In genomic region chr17:42553161-42553818, GRCh38 we compare ENCODE assay signal across 8 cellular contexts. TPM values are rescaled to one million over a fixed set of nuclear protein-coding genes. Genes with fewer than 3 reads are reported as not detected.
DNase-seq lines count a peak whose midpoint lies in the region; FAIRE-seq and TF ChIP-seq lines count a peak whose summit lies in the region.

No MANE protein-coding gene starts in this region.

- H3K4me1 ChIP-seq in CD4-positive, alpha-beta memory T cell (ENCODE audit: insufficient read depth, low read length): peaks cover 24% of the 10 kb centered on the region
- peaks cover 9% of the 10 kb centered on the region for H3K4me1 ChIP-seq in NT2/D1 (ENCODE audit: insufficient read depth, insufficient read length)
- H3K4me1 ChIP-seq in endothelial cell of umbilical vein (ENCODE audit: control insufficient read depth, extremely low read depth, insufficient read depth, low read length): peaks cover 14% of the 10 kb centered on the region

- CTCF ChIA-PET in CD4-positive, alpha-beta memory T cell (lab: Charles Lee; ENCODE audit: partially characterized antibody): interaction anchor here (1.1 kb wide), 1 partner anchor 23 kb away, joined by 3 read pairs; no protein-coding TSS in a partner anchor
- CTCF ChIA-PET in endothelial cell of umbilical vein (lab: Charles Lee): interaction anchor here (1.0 to 1.7 kb wide), 4 partner anchors 17 to 331 kb away, joined by 3 to 11 read pairs (median 4); partner anchors contain the start of genes NAGLU and PSMC3IP

- no peak overlapping the region for H3K27ac ChIP-seq in CD4-positive, alpha-beta memory T cell (ENCODE audit: low read depth, low read length)
- no peak overlapping the region for H3K27ac ChIP-seq in endothelial cell of umbilical vein (ENCODE audit: insufficient read depth, low read depth, low read length)

- FAIRE-seq in endothelial cell of umbilical vein (lab: Jason Lieb, UNC): no peak

- peaks cover 12 to 51% (median 24%) of the 10 kb centered on the region in 4 donors for H3K4me1 Mint-ChIP-seq in CD4-positive, alpha-beta memory T cell
- peaks cover 24% of the 10 kb centered on the region for H3K4me1 Mint-ChIP-seq in osteocyte (ENCODE audit: unreplicated experiment)

- H3K36me3 ChIP-seq in CD4-positive, alpha-beta memory T cell (ENCODE audit: insufficient read depth, low read length): no peaks in the 10 kb centered on the region
- peaks cover 11% of the 10 kb centered on the region for H3K36me3 ChIP-seq in NT2/D1 (ENCODE audit: insufficient read depth, insufficient read length, low read length)
- no peaks in the 10 kb centered on the region for H3K36me3 ChIP-seq in endothelial cell of umbilical vein (ENCODE audit: control insufficient read depth in 2 of 2, extremely low read depth in 1 of 2, insufficient read depth in 2 of 2, low read length in 2 of 2)

- no peaks in the 10 kb centered on the region for H3K27me3 ChIP-seq in CD4-positive, alpha-beta memory T cell (ENCODE audit: insufficient read depth, low read length)
- H3K27me3 ChIP-seq in NT2/D1 (ENCODE audit: insufficient read depth, insufficient read length): no peaks in the 10 kb centered on the region
- no peaks in the 10 kb centered on the region for H3K27me3 ChIP-seq in endothelial cell of umbilical vein (ENCODE audit: control insufficient read depth in 2 of 2, insufficient read depth in 2 of 2, low read length in 2 of 2)

- H3K9me3 ChIP-seq in CD4-positive, alpha-beta memory T cell (ENCODE audit: control insufficient read depth in 1 of 2, low read length in 2 of 2): no peaks in the 10 kb centered on the region
- no peaks in the 10 kb centered on the region for H3K9me3 ChIP-seq in NT2/D1 (ENCODE audit: insufficient read depth, low read length)
- no peaks in the 10 kb centered on the region for H3K9me3 ChIP-seq in endothelial cell of umbilical vein (replicated peaks; ENCODE audit: control insufficient read depth, insufficient read depth, low read length)

- peak overlapping the region; percentile 86 for H3K9ac ChIP-seq in NT2/D1 (ENCODE audit: insufficient read length, low read depth)
- H3K9ac ChIP-seq in endothelial cell of umbilical vein (replicated peaks; ENCODE audit: extremely low read depth, insufficient read depth, low read length): no peak overlapping the region

- H2AFZ ChIP-seq in endothelial cell of umbilical vein (ENCODE audit: low read depth, low read length): no peak overlapping the region

- dilution Hi-C loops in endothelial cell of umbilical vein (cut with MboI; ENCODE audit: extremely low pct_ligation_motif_present, low sequenced_read_pairs): no loop called here

- peak overlapping the region; percentile 33 to 92 (median 91) for H3K4me3 Mint-ChIP-seq in CD4-positive, alpha-beta memory T cell
- H3K4me3 Mint-ChIP-seq in osteocyte (ENCODE audit: unreplicated experiment): peak overlapping the region; percentile 91

- intact Hi-C loops in CD4-positive, alpha-beta memory T cell (cut with micrococcal nuclease): no loop called here
- intact Hi-C loops in endothelial cell of umbilical vein (cut with micrococcal nuclease): no loop called here

- H3K4me3 ChIP-seq in CD4-positive, alpha-beta memory T cell (ENCODE audit: low read length in 2 of 2): peak overlapping the region in 1 of 2 donors; percentile 49
- H3K4me3 ChIP-seq in NT2/D1 (ENCODE audit: insufficient read length, low read depth) (no peak overlapping the region), endothelial cell of umbilical vein (replicated peaks in 1 of 3; ENCODE audit: insufficient read depth in 1 of 3, low read depth in 1 of 3, low read length in 3 of 3) (no peak overlapping the region)

- no peaks in the 10 kb centered on the region for H3K9me1 ChIP-seq in endothelial cell of umbilical vein (replicated peaks; ENCODE audit: control insufficient read depth, extremely low read depth, insufficient read depth, low read length)

- peak overlapping the region in 5 of 7 donors; percentile 70 to 94 (median 82) for H3K27ac Mint-ChIP-seq in CD4-positive, alpha-beta memory T cell
- peak overlapping the region; percentile 54 for H3K27ac Mint-ChIP-seq in osteocyte (ENCODE audit: unreplicated experiment)

- H3K27me3 Mint-ChIP-seq in CD4-positive, alpha-beta memory T cell: no peaks in the 10 kb centered on the region
- H3K27me3 Mint-ChIP-seq in osteocyte (ENCODE audit: unreplicated experiment): no peaks in the 10 kb centered on the region

- TF ChIP-seq CTCF in endothelial cell of umbilical vein (IDR thresholded peaks at IDR 0.05; ENCODE audit: extremely low read depth in 1 of 2, insufficient read depth in 1 of 2, low read depth in 1 of 2, low read length in 2 of 2): no peak
- no peak for TF ChIP-seq CTCF in osteocyte (IDR thresholded peaks at IDR 0.05)

- H3K9me3 Mint-ChIP-seq in CD4-positive, alpha-beta memory T cell: no peaks in the 10 kb centered on the region
- H3K9me3 Mint-ChIP-seq in osteocyte (ENCODE audit: unreplicated experiment): no peaks in the 10 kb centered on the region

- H3K36me3 Mint-ChIP-seq in CD4-positive, alpha-beta memory T cell: no peaks in the 10 kb centered on the region
- peaks cover 4% of the 10 kb centered on the region for H3K36me3 Mint-ChIP-seq in osteocyte (ENCODE audit: unreplicated experiment)

- H3K79me2 ChIP-seq in endothelial cell of umbilical vein (ENCODE audit: control insufficient read depth, insufficient read depth, low read length): peaks cover 17% of the 10 kb centered on the region

- DNase-seq in CD4-positive, alpha-beta memory T cell: no peak
- DNase-seq in NT2/D1 (ENCODE audit: low read depth, low spot score) (no peak), endothelial cell of umbilical vein (ENCODE audit: low read depth, low spot score) (no peak), osteocyte (ENCODE audit: extremely low spot score, unreplicated experiment) (no peak), anterior cingulate cortex (lab: John Stamatoyannopoulos, UW) (no peak), mucosa of gallbladder (ENCODE audit: low spot score) (no peak), SKM-1 treated with dmso at 0.1 percent for 144 hours (lab: John Stamatoyannopoulos, UW; ENCODE audit: unreplicated experiment) (no peak)
- no peak for DNase-seq in activated CD8-positive, alpha-beta memory T cell treated with anti-CD3 and anti-CD28 coated beads, Interleukin-2, amount 50 U/mL, for 48 hours

- no TSS peak for BruUV-seq in endothelial cell of umbilical vein (replicated peaks; lab: Mats Ljungman, UMichigan)

- no peaks in the 10 kb centered on the region for H4K20me1 ChIP-seq in endothelial cell of umbilical vein (replicated peaks; ENCODE audit: control insufficient read depth, extremely low read depth, insufficient read depth, low read length)

- POLR2A ChIA-PET in CD4-positive, alpha-beta memory T cell (lab: Charles Lee; ENCODE audit: partially characterized antibody): interaction anchor here (0.6 to 3.0 kb wide), 7 partner anchors 12 to 658 kb away, joined by 3 to 35 read pairs (median 8); partner anchors contain the start of genes MLX, NAGLU, PSMC3IP and VPS25
- POLR2A ChIA-PET in endothelial cell of umbilical vein (lab: Charles Lee): no interaction called here

- no peak for TF ChIP-seq POLR2A in endothelial cell of umbilical vein (IDR thresholded peaks at IDR 0.05; ENCODE audit: low read depth, low read length)

- peak overlapping the region; percentile 58 for H3K4me2 ChIP-seq in endothelial cell of umbilical vein (ENCODE audit: insufficient read depth, low read length)

RNA-seq across cellular contexts. Expression of gene HSD17B1, which starts 0.6 kb away (rescaled TPM):
- total RNA-seq in CD4-positive, alpha-beta memory T cell: 1 to 10 TPM; 1.2 TPM
- polyA plus RNA-seq in CD4-positive, alpha-beta memory T cell: under 1 TPM; 0.07 to 0.88 TPM
- total RNA-seq in endothelial cell of umbilical vein (0.62 and 1.0 TPM in 2 replicates), osteocyte (1.2 and 1.4 TPM in 2 replicates), mucosa of gallbladder (2.4 TPM)
- 0.22 and 0.41 TPM in 2 replicates for polyA plus RNA-seq in endothelial cell of umbilical vein
- polyA plus RNA-seq in endothelial cell of umbilical vein (2011; cell fraction: cytosol; rRNA removed): 0.05 and 0.20 TPM in 2 replicates
- 0.59 and 0.63 TPM in 2 replicates for polyA plus RNA-seq in endothelial cell of umbilical vein (2011; cell fraction: nucleus; rRNA removed)
- 1.0 and 1.2 TPM in 2 replicates for polyA plus RNA-seq in endothelial cell of umbilical vein (2012)
- 0.17 and 0.19 TPM in 2 replicates for polyA minus RNA-seq in endothelial cell of umbilical vein
- polyA minus RNA-seq in endothelial cell of umbilical vein (2011; cell fraction: cytosol; rRNA and poly(A)+ RNA removed): 1.0 TPM
- 0.43 and 0.77 TPM in 2 replicates for polyA minus RNA-seq in endothelial cell of umbilical vein (2011; cell fraction: nucleus; rRNA and poly(A)+ RNA removed)

RNA-seq across cellular contexts. Expression of gene COASY, which starts 8.7 kb away (rescaled TPM):
- 10 to 100 TPM; 65.2 to 71.1 TPM for total RNA-seq in CD4-positive, alpha-beta memory T cell
- 10 to 100 TPM; 44.6 to 66.0 TPM for polyA plus RNA-seq in CD4-positive, alpha-beta memory T cell
- total RNA-seq in endothelial cell of umbilical vein (69.2 and 77.7 TPM in 2 replicates), osteocyte (51.7 and 62.7 TPM in 2 replicates), mucosa of gallbladder (84.1 TPM)
- polyA plus RNA-seq in endothelial cell of umbilical vein: 39.6 and 52.6 TPM in 2 replicates
- polyA plus RNA-seq in endothelial cell of umbilical vein (2011; cell fraction: cytosol; rRNA removed): 36.3 and 42.7 TPM in 2 replicates
- polyA plus RNA-seq in endothelial cell of umbilical vein (2011; cell fraction: nucleus; rRNA removed): 78.2 and 90.7 TPM in 2 replicates
- 63.2 and 68.4 TPM in 2 replicates for polyA plus RNA-seq in endothelial cell of umbilical vein (2012)
- 26.1 and 32.6 TPM in 2 replicates for polyA minus RNA-seq in endothelial cell of umbilical vein
- polyA minus RNA-seq in endothelial cell of umbilical vein (2011; cell fraction: cytosol; rRNA and poly(A)+ RNA removed): 56.5 TPM
- polyA minus RNA-seq in endothelial cell of umbilical vein (2011; cell fraction: nucleus; rRNA and poly(A)+ RNA removed): 21.0 and 25.9 TPM in 2 replicates

RNA-seq across cellular contexts. Expression of gene MLX, which starts 13.6 kb away (rescaled TPM):
- 10 to 100 TPM; 73.3 to 73.7 TPM for total RNA-seq in CD4-positive, alpha-beta memory T cell
- 10 to 100 TPM; 38.1 to 53.6 TPM for polyA plus RNA-seq in CD4-positive, alpha-beta memory T cell
- total RNA-seq in endothelial cell of umbilical vein: 40.3 and 40.9 TPM in 2 replicates
- 41.1 and 42.7 TPM in 2 replicates for polyA plus RNA-seq in endothelial cell of umbilical vein
- polyA plus RNA-seq in endothelial cell of umbilical vein (2011; cell fraction: cytosol; rRNA removed): 35.7 and 37.7 TPM in 2 replicates
- 56.9 and 63.0 TPM in 2 replicates for polyA plus RNA-seq in endothelial cell of umbilical vein (2011; cell fraction: nucleus; rRNA removed)
- 37.4 and 41.4 TPM in 2 replicates for polyA plus RNA-seq in endothelial cell of umbilical vein (2012)
- 40.5 and 41.3 TPM in 2 replicates for polyA minus RNA-seq in endothelial cell of umbilical vein
- 22.4 TPM for polyA minus RNA-seq in endothelial cell of umbilical vein (2011; cell fraction: cytosol; rRNA and poly(A)+ RNA removed)
- 13.4 and 18.8 TPM in 2 replicates for polyA minus RNA-seq in endothelial cell of umbilical vein (2011; cell fraction: nucleus; rRNA and poly(A)+ RNA removed)
- 34.6 and 35.8 TPM in 2 replicates for total RNA-seq in osteocyte
- 54.0 TPM for total RNA-seq in mucosa of gallbladder

RNA-seq across cellular contexts. Expression of gene NAGLU, which starts 17.2 kb away (rescaled TPM):
- total RNA-seq in CD4-positive, alpha-beta memory T cell: 10 to 100 TPM; 20.6 to 22.8 TPM
- 10 to 100 TPM in 1 of 2 donors, 1 to 10 TPM in 1; 8.5 to 15.5 TPM for polyA plus RNA-seq in CD4-positive, alpha-beta memory T cell
- total RNA-seq in endothelial cell of umbilical vein (40.2 and 50.2 TPM in 2 replicates), osteocyte (86.5 and 96.6 TPM in 2 replicates), mucosa of gallbladder (51.1 TPM)
- 54.2 and 66.8 TPM in 2 replicates for polyA plus RNA-seq in endothelial cell of umbilical vein
- 22.6 and 31.6 TPM in 2 replicates for polyA plus RNA-seq in endothelial cell of umbilical vein (2011; cell fraction: cytosol; rRNA removed)
- 70.4 and 73.2 TPM in 2 replicates for polyA plus RNA-seq in endothelial cell of umbilical vein (2011; cell fraction: nucleus; rRNA removed)
- 23.1 and 31.3 TPM in 2 replicates for polyA plus RNA-seq in endothelial cell of umbilical vein (2012)
- 21.5 and 21.8 TPM in 2 replicates for polyA minus RNA-seq in endothelial cell of umbilical vein
- polyA minus RNA-seq in endothelial cell of umbilical vein (2011; cell fraction: cytosol; rRNA and poly(A)+ RNA removed): 7.8 TPM
- 22.9 and 30.1 TPM in 2 replicates for polyA minus RNA-seq in endothelial cell of umbilical vein (2011; cell fraction: nucleus; rRNA and poly(A)+ RNA removed)

RNA-seq across cellular contexts. Expression of gene PSMC3IP, which starts 24.2 kb away (rescaled TPM):
- 1 to 10 TPM; 3.4 to 4.5 TPM for total RNA-seq in CD4-positive, alpha-beta memory T cell
- polyA plus RNA-seq in CD4-positive, alpha-beta memory T cell: 1 to 10 TPM in 1 of 2 donors, under 1 TPM in 1; 0.93 to 1.9 TPM
- 19.3 and 20.8 TPM in 2 replicates for total RNA-seq in endothelial cell of umbilical vein
- polyA plus RNA-seq in endothelial cell of umbilical vein: 5.5 and 5.9 TPM in 2 replicates
- polyA plus RNA-seq in endothelial cell of umbilical vein (2011; cell fraction: cytosol; rRNA removed): 9.0 and 10.6 TPM in 2 replicates
- 20.8 and 34.7 TPM in 2 replicates for polyA plus RNA-seq in endothelial cell of umbilical vein (2011; cell fraction: nucleus; rRNA removed)
- polyA plus RNA-seq in endothelial cell of umbilical vein (2012): 6.3 and 10.9 TPM in 2 replicates
- polyA minus RNA-seq in endothelial cell of umbilical vein: 4.9 and 5.2 TPM in 2 replicates
- polyA minus RNA-seq in endothelial cell of umbilical vein (2011; cell fraction: cytosol; rRNA and poly(A)+ RNA removed): 14.0 TPM
- polyA minus RNA-seq in endothelial cell of umbilical vein (2011; cell fraction: nucleus; rRNA and poly(A)+ RNA removed): 7.5 and 9.7 TPM in 2 replicates
- 5.5 and 5.6 TPM in 2 replicates for total RNA-seq in osteocyte
- 5.1 TPM for total RNA-seq in mucosa of gallbladder
